In the genomic region with DNA sequence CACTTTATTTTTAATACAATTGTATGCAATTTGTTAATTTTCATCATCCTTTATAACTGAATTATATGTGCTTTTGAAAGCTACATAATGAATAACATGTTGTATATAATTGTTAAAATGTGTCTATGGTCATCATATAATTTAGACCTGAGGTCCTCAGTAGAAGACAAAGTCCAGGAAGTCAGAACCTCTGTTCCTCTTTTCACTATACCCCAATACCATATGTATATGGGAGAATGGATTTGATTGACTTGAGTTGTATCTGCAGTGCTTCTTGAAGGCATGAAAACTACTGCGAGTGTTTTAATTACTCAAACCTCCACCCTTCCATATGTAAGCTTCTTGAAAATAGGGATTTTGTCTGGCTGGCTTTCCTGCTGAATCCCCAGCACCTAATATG, we compare ENCODE assay signal across 26 cellular contexts.
"Had no signal": no experiment of that assay in that cellular context is flagged by ENCODE, and none has a peak within 500 bp of the region (broad histone marks: within the 10 kb centered on the region; RNA-seq: fewer than 3 reads in every experiment).

No MANE protein-coding gene starts in this region.

- DNase-seq: activated CD4-positive, alpha-beta T cell treated with anti-CD3 and anti-CD28 coated beads for 48 hours; activated CD4-positive, alpha-beta T cell treated with anti-CD3 and anti-CD28 coated beads, Interleukin-2, amount 50 U/mL, for 4 hours; activated CD4-positive, CD25-positive, alpha-beta regulatory T cell treated with anti-CD3 and anti-CD28 coated beads, Interleukin-2, amount 50 U/mL, for 72 hours; activated CD8-positive, alpha-beta memory T cell treated with anti-CD3 and anti-CD28 coated beads, Interleukin-2, amount 50 U/mL, for 48 hours; activated CD8-positive, alpha-beta T cell treated with anti-CD3 and anti-CD28 coated beads, Interleukin-2, amount 10 ng/mL, durations not matched to agents 7 days and 5 days; activated effector memory CD4-positive, alpha-beta T cell treated with Interleukin-2 at 50 U/mL for 16 hours; activated naive CD4-positive, alpha-beta T cell; activated T-cell treated with anti-CD3 and anti-CD28 coated beads, Interleukin-2, amount 50 U/mL, for 1 hour; aorta; caudate nucleus; MV-4-11; NCI-H1092 treated with DMSO at 0.1 percent for 48 hours; NCI-H1436; NCI-H1694 treated with DMSO at 0.1 percent for 48 hours; NCI-H2029 treated with DMSO at 0.1 percent for 48 hours; NCI-H345; NCI-H510A; NCI-H82; PC-3; SHP77 had no signal

- H3K4me1 ChIP-seq: breast epithelium had no signal

- H3K9me3 ChIP-seq: breast epithelium, SJSA1 had no signal

- H3K4me3 Mint-ChIP-seq: activated CD8-positive, alpha-beta T cell treated with anti-CD3 and anti-CD28 coated beads, Interleukin-2, amount 10 ng/mL, durations not matched to agents 7 days and 5 days; T-helper 1 cell treated with Interleukin-12 subunit alpha and Interleukin-12 subunit beta and Interleukin-4 antibody, amounts not matched to agents 30 μg/mL and 1 μg/mL, for 36 hours; WTC11 had no signal

- H3K27me3 Mint-ChIP-seq: activated naive CD4-positive, alpha-beta T cell treated with anti-CD3 and anti-CD28 coated beads, Interleukin-2, amount 50 U/mL, for 24 hours had no signal

- FAIRE-seq: RCC 7860 had no signal

- H3K4me3 ChIP-seq: breast epithelium, SJSA1 had no signal

- H3K27me3 ChIP-seq: breast epithelium, SJSA1 had no signal

- H3K27ac Mint-ChIP-seq: activated CD8-positive, alpha-beta T cell treated with anti-CD3 and anti-CD28 coated beads, Interleukin-2, amount 10 ng/mL, durations not matched to agents 7 days and 5 days; T-helper 1 cell treated with Interleukin-12 subunit alpha and Interleukin-12 subunit beta and Interleukin-4 antibody, amounts not matched to agents 30 μg/mL and 1 μg/mL, for 36 hours; WTC11 had no signal

- H3K36me3 ChIP-seq: breast epithelium, SJSA1 had no signal

- H3K27ac ChIP-seq: breast epithelium, SJSA1 had no signal
